8 cellular contexts compared by ENCODE assay signal in genomic region chr1:42958488-42959317, GRCh38. TPM values are rescaled to one million over a fixed set of nuclear protein-coding genes. Genes with fewer than 3 reads are reported as not detected.
A peak's percentile ranks its signal among the peaks of the same experiment; 100 is the strongest.
DNase-seq lines count a peak whose midpoint lies in the region; ATAC-seq and TF ChIP-seq lines count a peak whose summit lies in the region.

Gene SLC2A1, minus strand, starts transcription at chr1:42958868. Its CDS starts 217 bp downstream, at chr1:42958651.

- CTCF ChIA-PET in activated CD8-positive, alpha-beta T cell treated with anti-CD3 and anti-CD28 coated beads for 36 hours (lab: Charles Lee) = interaction anchor here (1.5 to 1.9 kb wide), 2 partner anchors 46 to 114 kb away, joined by 3 to 8 read pairs; no protein-coding TSS in a partner anchor

- TF ChIP-seq CTCF in activated CD8-positive, alpha-beta T cell treated with anti-CD3 and anti-CD28 coated beads for 36 hours (IDR thresholded peaks at IDR 0.05) = no peak

- peaks cover 9% of the 10 kb centered on the region for H3K36me3 Mint-ChIP-seq in CD4-positive, CD25-positive, alpha-beta regulatory T cell
- H3K36me3 Mint-ChIP-seq in activated CD8-positive, alpha-beta T cell treated with anti-CD3 and anti-CD28 coated beads for 36 hours (ENCODE audit: low read depth) = peaks cover 41% of the 10 kb centered on the region

- DNase-seq in CD4-positive, CD25-positive, alpha-beta regulatory T cell = peak; percentile 94 to 98 (median 94)
- DNase-seq in NCI-H82 (lab: John Stamatoyannopoulos, UW) = peak; percentile 97
- DNase-seq in activated CD8-positive, alpha-beta T cell treated with anti-CD3 and anti-CD28 coated beads for 36 hours = peak; percentile 97
- DNase-seq in effector CD4-positive, alpha-beta T cell = peak; percentile 91
- peak; percentile 93 to 95 for DNase-seq in lung microvascular endothelial cell (ENCODE audit: low read depth in 2 of 2)
- DNase-seq in stimulated activated CD4-positive, alpha-beta T cell treated with anti-CD3 and anti-CD28 coated beads, TNF-alpha, amount 100 ng/mL, for 4 hours (ENCODE audit: low read depth in 3 of 3) = peak; percentile 84 to 88 (median 88)

- H3K27ac Mint-ChIP-seq in CD4-positive, CD25-positive, alpha-beta regulatory T cell = peak within 1 kb of the TSS; percentile 92 to 99 (median 96)
- H3K27ac Mint-ChIP-seq in activated CD8-positive, alpha-beta T cell treated with anti-CD3 and anti-CD28 coated beads for 36 hours = peak within 1 kb of the TSS; percentile 100

- H3K4me1 ChIP-seq in CD4-positive, CD25-positive, alpha-beta regulatory T cell (ENCODE audit: control insufficient read depth, insufficient read depth, low read length, poor library complexity, severe bottlenecking) = peaks cover 54% of the 10 kb centered on the region

- H3K4me1 Mint-ChIP-seq in CD4-positive, CD25-positive, alpha-beta regulatory T cell = peaks cover 6 to 67% (median 32%) of the 10 kb centered on the region in 4 donors
- H3K4me1 Mint-ChIP-seq in activated CD8-positive, alpha-beta T cell treated with anti-CD3 and anti-CD28 coated beads for 36 hours (ENCODE audit: low read depth) = peaks cover 46% of the 10 kb centered on the region

- H3K9me3 ChIP-seq in CD4-positive, CD25-positive, alpha-beta regulatory T cell (ENCODE audit: control insufficient read depth in 2 of 2, low read length in 2 of 2) = no peaks in the 10 kb centered on the region

- H3K36me3 ChIP-seq in CD4-positive, CD25-positive, alpha-beta regulatory T cell (ENCODE audit: control insufficient read depth, insufficient read depth, low read length) = no peaks in the 10 kb centered on the region

- intact Hi-C loops in activated CD8-positive, alpha-beta T cell treated with anti-CD3 and anti-CD28 coated beads for 36 hours (cut with micrococcal nuclease) = loop anchor here (5.0 kb wide), 1 partner anchor 36 kb away; no protein-coding TSS in a partner anchor

- H3K27me3 Mint-ChIP-seq in CD4-positive, CD25-positive, alpha-beta regulatory T cell = peaks cover 11% of the 10 kb centered on the region
- peaks cover 7% of the 10 kb centered on the region for H3K27me3 Mint-ChIP-seq in activated CD8-positive, alpha-beta T cell treated with anti-CD3 and anti-CD28 coated beads for 36 hours

- ATAC-seq in CD4-positive, CD25-positive, alpha-beta regulatory T cell (ENCODE audit: low read depth in 2 of 2) = peak; percentile 92
- ATAC-seq in GM19452 (IDR thresholded peaks at IDR 0.05; ENCODE audit: unreplicated experiment) (peak; percentile 74), HG03575 (IDR thresholded peaks at IDR 0.05; ENCODE audit: extremely low read depth, insufficient number of reproducible peaks, low FRiP score, unreplicated experiment) (peak; percentile 43)
- peak; percentile 89 for ATAC-seq in activated CD8-positive, alpha-beta T cell treated with anti-CD3 and anti-CD28 coated beads for 36 hours

- peak within 1 kb of the TSS; percentile 94 for H3K4me3 ChIP-seq in CD4-positive, CD25-positive, alpha-beta regulatory T cell (ENCODE audit: low read depth, low read length)

- H3K4me3 Mint-ChIP-seq in CD4-positive, CD25-positive, alpha-beta regulatory T cell = peak within 1 kb of the TSS; percentile 91 to 99 (median 98)
- peak within 1 kb of the TSS; percentile 96 for H3K4me3 Mint-ChIP-seq in activated CD8-positive, alpha-beta T cell treated with anti-CD3 and anti-CD28 coated beads for 36 hours

- POLR2A ChIA-PET in activated CD8-positive, alpha-beta T cell treated with anti-CD3 and anti-CD28 coated beads for 36 hours (lab: Charles Lee) = interaction anchor here (0.6 to 10.1 kb wide), 11 partner anchors 14 to 192 kb away, joined by 3 to 117 read pairs (median 4); partner anchors contain the start of genes C1orf50 and P3H1

- peak within 1 kb of the TSS; percentile 80 for H3K27ac ChIP-seq in CD4-positive, CD25-positive, alpha-beta regulatory T cell (ENCODE audit: insufficient read depth, low read length, poor library complexity, severe bottlenecking)

- H3K9me3 Mint-ChIP-seq in CD4-positive, CD25-positive, alpha-beta regulatory T cell = peaks cover 0 to 1% (median 0%) of the 10 kb centered on the region in 7 donors
- no peaks in the 10 kb centered on the region for H3K9me3 Mint-ChIP-seq in activated CD8-positive, alpha-beta T cell treated with anti-CD3 and anti-CD28 coated beads for 36 hours

- H3K27me3 ChIP-seq in CD4-positive, CD25-positive, alpha-beta regulatory T cell (ENCODE audit: control insufficient read depth, insufficient read depth, low read length) = no peaks in the 10 kb centered on the region

RNA-seq across cellular contexts. Expression of gene SLC2A1, which starts in this region (rescaled TPM):
- 60.2 TPM for total RNA-seq in CD4-positive, CD25-positive, alpha-beta regulatory T cell
- polyA plus RNA-seq in CD4-positive, CD25-positive, alpha-beta regulatory T cell = 10 to 100 TPM; 22.0 to 25.5 (median 23.6) TPM
- total RNA-seq in activated CD8-positive, alpha-beta T cell treated with anti-CD3 and anti-CD28 coated beads for 36 hours = 100 to 1,000 TPM; 158 to 162 TPM
- 11.6 and 32.7 TPM in 2 replicates for total RNA-seq in lung microvascular endothelial cell

Comparison
In these comparisons a context has a peak if more than half of its experiments do, and no peak if none do; other contexts are left out.
1. Peak in every context shown above with its lines: DNase-seq, ATAC-seq, H3K4me3 ChIP-seq and H3K27ac ChIP-seq.